ENCODE assay signal across 2 cellular contexts in genomic region chr12:71135077-71135811, GRCh38.
TF ChIP-seq lines count a peak whose summit lies in the region.

No MANE protein-coding gene starts in this region.

TF ChIP-seq in HepG2, 621 proteins besides CTCF, POLR2A, EP300 and RAD21:
- TF ChIP-seq TOPORS (CRISPR knock-in tag; IDR thresholded peaks at IDR 0.05): no peak
- peak; percentile 86; the same call in 1 of the 2 replicates for TF ChIP-seq ZNF12 (CRISPR knock-in tag; IDR thresholded peaks at IDR 0.05)

TF ChIP-seq in H1, 55 proteins besides CTCF, POLR2A, EP300 and RAD21:
- TF ChIP-seq EZH2 (IDR thresholded peaks at IDR 0.05; ENCODE audit: low read depth, low read length, severe bottlenecking): no peak
- no peak for TF ChIP-seq CEBPB (IDR thresholded peaks at IDR 0.05; ENCODE audit: low read depth, low read length)
- TF ChIP-seq BACH1 (IDR thresholded peaks at IDR 0.05; ENCODE audit: low read length): no peak
- no peak for TF ChIP-seq CREB1 (IDR thresholded peaks at IDR 0.05)
- no peak for TF ChIP-seq FOSL1 (IDR thresholded peaks at IDR 0.05; ENCODE audit: insufficient read depth, low read depth, low read length)
- TF ChIP-seq EGR1 (IDR thresholded peaks at IDR 0.05; ENCODE audit: borderline replicate concordance, low read depth, low read length): no peak
- no peak for TF ChIP-seq RFX5 (IDR thresholded peaks at IDR 0.05; ENCODE audit: borderline replicate concordance, low read depth, low read length)
- no peak for TF ChIP-seq TCF12 (IDR thresholded peaks at IDR 0.05; ENCODE audit: low read depth, low read length)
- no peak for TF ChIP-seq CHD7 (IDR thresholded peaks at IDR 0.05; ENCODE audit: insufficient replicate concordance, low read length)
- no peak for TF ChIP-seq ASH2L (IDR thresholded peaks at IDR 0.05; ENCODE audit: low read length)
- no peak for TF ChIP-seq BRCA1 (IDR thresholded peaks at IDR 0.05; ENCODE audit: low read depth, low read length)
- no peak for TF ChIP-seq CBX8 (IDR thresholded peaks at IDR 0.05; ENCODE audit: borderline replicate concordance, low read depth, low read length)
- TF ChIP-seq ATF2 (IDR thresholded peaks at IDR 0.05; ENCODE audit: low read length): no peak
- TF ChIP-seq CTBP2 (IDR thresholded peaks at IDR 0.05; ENCODE audit: borderline replicate concordance, insufficient read depth, insufficient read length, low read length): no peak
- TF ChIP-seq SAP30 (IDR thresholded peaks at IDR 0.05; ENCODE audit: insufficient read depth, insufficient replicate concordance, low read length): no peak
- no peak for TF ChIP-seq SIX5 (IDR thresholded peaks at IDR 0.05; ENCODE audit: low read depth, low read length)
- no peak for TF ChIP-seq JUN (IDR thresholded peaks at IDR 0.05; ENCODE audit: low read depth, low read length)
